1 cellular context compared by ENCODE assay signal in genomic region chr2:27980242-27980641, GRCh38.
TF ChIP-seq lines count a peak whose summit lies in the region.

No MANE protein-coding gene starts in this region.

TF ChIP-seq in SK-N-SH, 30 proteins besides CTCF, POLR2A, EP300 and RAD21 (continued from another document):
- TF ChIP-seq USF2 (IDR thresholded peaks at IDR 0.05; ENCODE audit: borderline replicate concordance, low read depth, low read length), result no peak
- TF ChIP-seq MEF2A (IDR thresholded peaks at IDR 0.05; ENCODE audit: borderline replicate concordance, low read depth), result no peak
- TF ChIP-seq EZH2phosphoT487 (IDR thresholded peaks at IDR 0.05; ENCODE audit: borderline replicate concordance, low read depth), result no peak
- TF ChIP-seq SMC3 (IDR thresholded peaks at IDR 0.05; ENCODE audit: low read depth, low read length), result no peak
- no peak for TF ChIP-seq ELF1 (IDR thresholded peaks at IDR 0.05)
- no peak for TF ChIP-seq ZBTB33 (IDR thresholded peaks at IDR 0.05; ENCODE audit: borderline replicate concordance, low read depth)
- no peak for TF ChIP-seq GABPA (IDR thresholded peaks at IDR 0.05; ENCODE audit: low read depth)
- TF ChIP-seq RFX5 (IDR thresholded peaks at IDR 0.05; ENCODE audit: low read length), result no peak
- no peak for TF ChIP-seq MXI1 (IDR thresholded peaks at IDR 0.05; ENCODE audit: low read depth, low read length)
- TF ChIP-seq REST (IDR thresholded peaks at IDR 0.05; ENCODE audit: low read depth, low read length), result no peak
- TF ChIP-seq FOXJ3 (CRISPR knock-in tag; IDR thresholded peaks at IDR 0.05), result no peak
- TF ChIP-seq JUND (IDR thresholded peaks at IDR 0.05), result no peak
- TF ChIP-seq CHD2 (IDR thresholded peaks at IDR 0.05; ENCODE audit: low read length, partially characterized antibody), result no peak
